Comparison of ENCODE assay signal across 8 cellular contexts in genomic region chr19:41872775-41873647, GRCh38. TPM values are rescaled to one million over a fixed set of nuclear protein-coding genes. Genes with fewer than 3 reads are reported as not detected.
DNase-seq lines count a peak whose midpoint lies in the region; ATAC-seq and TF ChIP-seq lines count a peak whose summit lies in the region.

No MANE protein-coding gene starts in this region.

- TF ChIP-seq CTCF in brain (conservative IDR thresholded peaks at IDR 0.05), result peak; percentile 64 to 79

- peaks cover 27% of the 10 kb centered on the region for H3K36me3 Mint-ChIP-seq in brain

- peak; percentile 26 for DNase-seq in DMS79 treated with DMSO at 0.1 percent for 48 hours (lab: John Stamatoyannopoulos, UW)
- no peak for DNase-seq in DMS79 (lab: John Stamatoyannopoulos, UW)
- peak; percentile 50 for DNase-seq in NCI-H1694 (lab: John Stamatoyannopoulos, UW)
- DNase-seq in T1000 (lab: John Stamatoyannopoulos, UW), result peak; percentile 20
- peak; percentile 95 for DNase-seq in islet precursor cell
- DNase-seq in stimulated activated CD4-positive, alpha-beta T cell treated with anti-CD3 and anti-CD28 coated beads, TNF-alpha, amount 100 ng/mL, for 4 hours (ENCODE audit: low read depth in 3 of 3), result peak in 2 of 3 experiments; percentile 43 to 45

- ATAC-seq in GM18858 (IDR thresholded peaks at IDR 0.05; ENCODE audit: unreplicated experiment), result no peak

- H3K27me3 Mint-ChIP-seq in brain, result peaks cover 4% of the 10 kb centered on the region

- H3K4me3 Mint-ChIP-seq in brain, result peak overlapping the region in 1 of 5 experiments; percentile 52

- no peaks in the 10 kb centered on the region for H3K9me3 Mint-ChIP-seq in brain

- H3K4me1 Mint-ChIP-seq in brain, result peaks cover 3% of the 10 kb centered on the region

- peak overlapping the region in 4 of 5 experiments; percentile 62 to 89 (median 78) for H3K27ac Mint-ChIP-seq in brain

RNA-seq across cellular contexts. Expression of gene CD79A, which starts 4.1 kb away (rescaled TPM):
- 0.49 TPM for polyA plus RNA-seq in brain (ENCODE audit: insufficient read depth, low read depth, low replicate concordance)

RNA-seq across cellular contexts. Expression of gene ARHGEF1, which starts 10.0 kb away (rescaled TPM):
- 29.9 TPM for polyA plus RNA-seq in brain (ENCODE audit: insufficient read depth, low read depth, low replicate concordance)

RNA-seq across cellular contexts. Expression of gene RPS19, which starts 13.0 kb away (rescaled TPM):
- 3,429 TPM for polyA plus RNA-seq in brain (ENCODE audit: insufficient read depth, low read depth, low replicate concordance)

RNA-seq across cellular contexts. Expression of gene DMRTC2, which starts 28.2 kb away (rescaled TPM):
- not detected for polyA plus RNA-seq in brain (ENCODE audit: insufficient read depth, low read depth, low replicate concordance)

RNA-seq across cellular contexts. Expression of gene LYPD4, which starts 28.5 kb away (rescaled TPM):
- not detected for polyA plus RNA-seq in brain (ENCODE audit: insufficient read depth, low read depth, low replicate concordance)
